ENCODE assay signal across 25 cellular contexts in the genomic region with DNA sequence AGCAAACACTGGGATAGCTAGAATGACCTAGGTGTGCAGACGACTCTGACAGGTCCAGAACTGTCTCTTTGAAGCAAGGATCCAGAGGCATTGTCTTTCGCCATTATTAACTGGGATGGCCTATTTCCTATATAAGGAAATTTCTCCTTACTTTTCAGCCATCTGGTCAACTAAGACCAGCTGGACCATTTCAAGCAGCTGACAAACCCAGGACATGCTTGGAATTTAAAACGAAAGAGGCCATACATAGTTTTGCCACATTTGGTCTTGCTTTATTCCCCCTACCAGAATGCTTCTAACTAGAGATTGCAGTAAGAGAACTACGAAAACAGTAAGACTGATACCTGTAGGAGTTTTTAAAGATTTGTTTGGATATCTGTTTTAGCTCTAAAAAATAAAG.
"Had no signal": no experiment of that assay in that cellular context is flagged by ENCODE, and none has a peak within 500 bp of the region (broad histone marks: within the 10 kb centered on the region; RNA-seq: fewer than 3 reads in every experiment).

No MANE protein-coding gene starts in this region.

- H3K36me3 ChIP-seq: adrenal gland, ascending aorta, left lung, sigmoid colon, spleen, upper lobe of left lung had no signal

- ATAC-seq: activated CD8-positive, alpha-beta T cell treated with anti-CD3 and anti-CD28 coated beads, Interleukin-2, amount 10 ng/mL, durations not matched to agents 7 days and 5 days; activated naive CD4-positive, alpha-beta T cell treated with anti-CD3 and anti-CD28 coated beads, Interleukin-2, amount 50 U/mL, for 72 hours; effector memory CD8-positive, alpha-beta T cell; esophagus mucosa; left lung; stimulated activated naive CD8-positive, alpha-beta T cell treated with anti-CD3 and anti-CD28 coated beads, Interleukin-15, Interleukin-2, amounts not matched to agents 100 U/mL and 50 U/mL, for 24 hours had no signal

- H3K4me3 Mint-ChIP-seq: activated CD8-positive, alpha-beta T cell treated with anti-CD3 and anti-CD28 coated beads, Interleukin-2, amount 10 ng/mL, durations not matched to agents 7 days and 5 days; activated T-helper 1 cell treated with anti-CD3 and anti-CD28 coated beads, Interleukin-12 subunit alpha, Interleukin-12 subunit beta, Interleukin-2, Interleukin-4 antibody, amounts not matched to agents 30 ng/mL and 10 ng/mL and 1 ng/mL, durations not matched to agents 14 hours and 24 hours and 36 hours; effector memory CD8-positive, alpha-beta T cell; immature natural killer cell had no signal

- DNase-seq: activated CD4-positive, alpha-beta T cell treated with anti-CD3 and anti-CD28 coated beads for 1 hour; activated CD4-positive, alpha-beta T cell treated with anti-CD3 and anti-CD28 coated beads, Interleukin-2, amount 50 U/mL, for 1 hour; activated CD8-positive, alpha-beta T cell treated with anti-CD3 and anti-CD28 coated beads, Interleukin-2, amount 10 ng/mL, durations not matched to agents 7 days and 5 days; activated gamma-delta T cell treated with Interleukin-2 at 50 U/mL for 16 hours; adrenal gland; central memory CD4-positive, alpha-beta T cell; dorsolateral prefrontal cortex; effector memory CD8-positive, alpha-beta T cell; foreskin melanocyte; glutamatergic neuron; immature natural killer cell; left lung; mammary epithelial cell; nucleus accumbens; sigmoid colon; spleen; stimulated activated CD4-positive, alpha-beta T cell treated with anti-CD3 and anti-CD28 coated beads, Interleukin-4, amount 100 ng/mL, for 24 hours; stimulated activated naive CD8-positive, alpha-beta T cell treated with anti-CD3 and anti-CD28 coated beads, Interleukin-15, Interleukin-2, amounts not matched to agents 100 U/mL and 50 U/mL, for 24 hours; T-helper 9 cell; upper lobe of left lung had no signal

- H3K27ac Mint-ChIP-seq: activated CD8-positive, alpha-beta T cell treated with anti-CD3 and anti-CD28 coated beads, Interleukin-2, amount 10 ng/mL, durations not matched to agents 7 days and 5 days; activated naive CD4-positive, alpha-beta T cell treated with anti-CD3 and anti-CD28 coated beads, Interleukin-2, amount 50 U/mL, for 72 hours; activated T-helper 1 cell treated with anti-CD3 and anti-CD28 coated beads, Interleukin-12 subunit alpha, Interleukin-12 subunit beta, Interleukin-2, Interleukin-4 antibody, amounts not matched to agents 30 ng/mL and 10 ng/mL and 1 ng/mL, durations not matched to agents 14 hours and 24 hours and 36 hours; effector memory CD8-positive, alpha-beta T cell; immature natural killer cell had no signal

- H3K27me3 ChIP-seq: adrenal gland, ascending aorta, hepatocyte, left lung, sigmoid colon, spleen, upper lobe of left lung had no signal

- H3K4me1 ChIP-seq: adrenal gland, ascending aorta, left lung, spleen, upper lobe of left lung had no signal

- H3K9me3 ChIP-seq: adrenal gland, ascending aorta, left lung, sigmoid colon had no signal

- H3K9me3 Mint-ChIP-seq: activated naive CD4-positive, alpha-beta T cell treated with anti-CD3 and anti-CD28 coated beads, Interleukin-2, amount 50 U/mL, for 72 hours; activated T-helper 1 cell treated with anti-CD3 and anti-CD28 coated beads, Interleukin-12 subunit alpha, Interleukin-12 subunit beta, Interleukin-2, Interleukin-4 antibody, amounts not matched to agents 30 ng/mL and 10 ng/mL and 1 ng/mL, durations not matched to agents 14 hours and 24 hours and 36 hours had no signal

- H3K36me3 Mint-ChIP-seq: activated naive CD4-positive, alpha-beta T cell treated with anti-CD3 and anti-CD28 coated beads, Interleukin-2, amount 50 U/mL, for 72 hours had no signal

- H3K4me1 Mint-ChIP-seq: immature natural killer cell had no signal

- H3K27ac ChIP-seq: adrenal gland, ascending aorta, dorsolateral prefrontal cortex, hepatocyte, left lung, spleen, upper lobe of left lung had no signal

- H3K27me3 Mint-ChIP-seq: effector memory CD8-positive, alpha-beta T cell had no signal

- H3K4me3 ChIP-seq: adrenal gland, ascending aorta, dorsolateral prefrontal cortex, hepatocyte, left lung, sigmoid colon, spleen, upper lobe of left lung had no signal
